ENCODE assay signal across 18 cellular contexts in the genomic region with DNA sequence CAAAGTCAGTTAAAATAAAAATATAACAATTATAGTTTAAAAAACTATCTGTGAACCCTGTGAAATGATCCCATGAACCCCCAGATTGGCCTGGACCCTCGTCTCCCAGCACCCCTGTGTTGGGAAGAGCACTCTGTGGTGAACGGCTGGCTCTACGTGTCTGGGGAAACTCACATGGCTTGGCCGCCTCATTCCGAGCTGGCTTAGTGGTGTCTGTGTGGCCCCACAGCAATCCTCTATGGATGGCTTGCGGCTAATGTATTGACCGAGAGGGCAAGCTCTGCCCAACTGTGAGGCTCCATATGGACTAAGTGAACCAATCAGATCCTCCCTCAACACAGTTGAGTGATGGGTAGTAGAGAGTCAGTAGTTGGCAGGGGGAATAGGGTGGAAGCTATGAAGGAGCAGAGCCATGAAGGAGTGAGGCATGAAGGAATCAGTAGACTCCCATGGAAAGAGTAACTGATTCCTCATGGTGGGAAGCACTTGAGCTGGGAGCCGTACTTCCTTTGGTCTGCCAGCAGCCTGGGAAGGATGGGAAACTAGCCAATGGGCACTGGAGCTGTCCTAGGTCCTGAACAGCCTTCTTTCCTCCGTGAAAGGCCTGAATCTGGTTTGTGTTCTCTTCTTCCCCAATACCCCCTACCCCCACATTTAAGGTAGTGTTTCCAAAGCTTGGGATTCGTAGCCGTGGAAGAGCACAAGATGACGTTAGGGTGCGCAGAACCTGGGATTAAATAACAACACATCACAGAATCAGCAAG. TPM values are rescaled to one million over a fixed set of nuclear protein-coding genes. Genes with fewer than 3 reads are reported as not detected.
DNase-seq lines count a peak whose midpoint lies in the region; ATAC-seq, FAIRE-seq and TF ChIP-seq lines count a peak whose summit lies in the region.
"Had no signal": no experiment of that assay in that cellular context is flagged by ENCODE, and none has a peak within 500 bp of the region (broad histone marks: within the 10 kb centered on the region; RNA-seq: fewer than 3 reads in every experiment).

No MANE protein-coding gene starts in this region.

- TF ChIP-seq EP300 in A549 (IDR thresholded peaks at IDR 0.05) (no peak), sigmoid colon (IDR thresholded peaks at IDR 0.05) (no peak)

- H4K20me1 ChIP-seq in PC-3 (ENCODE audit: low read length), result no peaks in the 10 kb centered on the region
- H4K20me1 ChIP-seq: BLaER1 treated with 17β-estradiol and CSF1 and Interleukin-3, amounts not matched to agents 10 nM and 100 nM had no signal

- POLR2A ChIA-PET in A549 (lab: Yijun Ruan, JAX), result interaction anchor here (0.5 kb wide), 1 partner anchor 9 kb away, joined by 3 read pairs; no protein-coding TSS in a partner anchor
- POLR2A ChIA-PET in PC-3 (lab: Charles Lee; ENCODE audit: unreplicated experiment), result no interaction called here

- CTCF ChIA-PET in A549 (lab: Yijun Ruan, JAX), result no interaction called here
- CTCF ChIA-PET in PC-3 (lab: Charles Lee), result no interaction called here

- H3K9me3 ChIP-seq in A549, result no peaks in the 10 kb centered on the region
- no peaks in the 10 kb centered on the region for H3K9me3 ChIP-seq in PC-3 (ENCODE audit: low read length)
- no peaks in the 10 kb centered on the region for H3K9me3 ChIP-seq in sigmoid colon
- H3K9me3 ChIP-seq: neutrophil, SJSA1 had no signal

- 38% methylated on average over 13 of the region's 13 CpGs for WGBS in A549 (ENCODE audit: missing lambda C conversion rate)
- WGBS in sigmoid colon, 2 donors, result 87 to 89% methylated on average over 13 of the region's 13 CpGs

- ATAC-seq in A549 (no peak), PC-3 (no peak), left colon (no peak)
- ATAC-seq: activated CD4-positive, CD25-positive, alpha-beta regulatory T cell treated with anti-CD3 and anti-CD28 coated beads, Interleukin-2, amount 50 U/mL, for 24 hours had no signal

- H2AFZ ChIP-seq in PC-3 (ENCODE audit: low read length), result no peak overlapping the region

- TF ChIP-seq POLR2A in A549 (IDR thresholded peaks at IDR 0.05; ENCODE audit: low read length), result no peak
- no peak for TF ChIP-seq POLR2A in sigmoid colon (IDR thresholded peaks at IDR 0.05)

- H3K36me3 ChIP-seq in PC-3 (ENCODE audit: low read depth, low read length), result no peaks in the 10 kb centered on the region
- H3K36me3 ChIP-seq in sigmoid colon, result no peaks in the 10 kb centered on the region
- H3K36me3 ChIP-seq: BLaER1 treated with 17β-estradiol and CSF1 and Interleukin-3, amounts not matched to agents 10 nM and 100 nM; neutrophil; SJSA1 had no signal

- no peak for TF ChIP-seq RAD21 in A549 (conservative IDR thresholded peaks at IDR 0.05 in 1 of 2, IDR thresholded peaks at IDR 0.05 in 1 of 2)

- TF ChIP-seq CTCF in A549 (IDR thresholded peaks at IDR 0.05), result no peak
- no peak for TF ChIP-seq CTCF in PC-3 (conservative IDR thresholded peaks at IDR 0.05; ENCODE audit: low read depth, low read length)
- TF ChIP-seq CTCF in sigmoid colon (IDR thresholded peaks at IDR 0.05), result no peak

- H3K27ac ChIP-seq in A549, result no peak overlapping the region
- no peak overlapping the region for H3K27ac ChIP-seq in PC-3 (ENCODE audit: low read length)
- no peak overlapping the region for H3K27ac ChIP-seq in sigmoid colon
- H3K27ac ChIP-seq: BLaER1 treated with 17β-estradiol and CSF1 and Interleukin-3, amounts not matched to agents 10 nM and 100 nM; neutrophil; SJSA1; skin epidermis had no signal

- H3K4me1 ChIP-seq in A549, result no peaks in the 10 kb centered on the region
- H3K4me1 ChIP-seq in PC-3 (ENCODE audit: insufficient read depth, low read length), result no peaks in the 10 kb centered on the region
- H3K4me1 ChIP-seq in sigmoid colon, result peaks cover 0 to 9% (median 6%) of the 10 kb centered on the region in 4 donors
- H3K4me1 ChIP-seq: SJSA1 had no signal

- H3K27me3 ChIP-seq in PC-3 (ENCODE audit: low read length), result peaks cover 68% of the 10 kb centered on the region
- H3K27me3 ChIP-seq in sigmoid colon, result no peaks in the 10 kb centered on the region
- H3K27me3 ChIP-seq: BLaER1 treated with 17β-estradiol and CSF1 and Interleukin-3, amounts not matched to agents 10 nM and 100 nM had no signal

- H3K4me2 ChIP-seq in A549, result no peak overlapping the region
- H3K4me2 ChIP-seq in PC-3 (ENCODE audit: low read length), result no peak overlapping the region
- H3K4me2 ChIP-seq: BLaER1 treated with 17β-estradiol and CSF1 and Interleukin-3, amounts not matched to agents 10 nM and 100 nM had no signal

- H3K79me2 ChIP-seq in PC-3 (ENCODE audit: low read length), result no peaks in the 10 kb centered on the region

- intact Hi-C loops in PC-3 (cut with micrococcal nuclease), result no loop called here
- intact Hi-C loops in sigmoid colon (cut with DNase I), result no loop called here
- intact Hi-C loops in left colon (cut with DNase I, micrococcal nuclease), result no loop called here

- no peaks in the 10 kb centered on the region for H3K9me2 ChIP-seq in PC-3 (replicated peaks; ENCODE audit: low read length)

- FAIRE-seq in A549 (lab: Jason Lieb, UNC), result no peak

- no peak overlapping the region for H3K9ac ChIP-seq in PC-3 (ENCODE audit: low read length)
- H3K9ac ChIP-seq: BLaER1 treated with 17β-estradiol and CSF1 and Interleukin-3, amounts not matched to agents 10 nM and 100 nM had no signal

- no peaks in the 10 kb centered on the region for H3F3A ChIP-seq in PC-3 (ENCODE audit: low read length, unreplicated experiment)

- no TSS peak for BruUV-seq in PC-3 (replicated peaks; lab: Mats Ljungman, UMichigan)

- DNase-seq in A549 (ENCODE audit: low read depth in 1 of 2, low spot score in 1 of 2) (peak in 1 of 2 experiments; percentile 16), ELF-1 (ENCODE audit: low read depth, low spot score) (peak; percentile 54), PC-3 (peak; percentile 55), glomerular visceral epithelial cell (ENCODE audit: extremely low spot score) (peak; percentile 10), DMS53 (lab: John Stamatoyannopoulos, UW) (no peak), sigmoid colon (no peak), left colon (no peak), SK-N-DZ (ENCODE audit: low spot score) (no peak)
- DNase-seq: activated T-cell treated with anti-CD3 and anti-CD28 coated beads, Interleukin-2, amount 50 U/mL, for 24 hours; effector memory CD4-positive, alpha-beta T cell; Kasumi-1; NCI-H1930; NCI-H748 treated with DMSO at 0.1 percent for 48 hours had no signal

- H3K4me3 ChIP-seq in A549 (no peak overlapping the region), PC-3 (ENCODE audit: low read length) (no peak overlapping the region), sigmoid colon (no peak overlapping the region)
- H3K4me3 ChIP-seq: BLaER1 treated with 17β-estradiol and CSF1 and Interleukin-3, amounts not matched to agents 10 nM and 100 nM; SJSA1; skin epidermis had no signal

TF ChIP-seq in A549, 52 proteins besides CTCF, POLR2A, EP300 and RAD21 (continues in another document):
- no peak for TF ChIP-seq HOXB13 (CRISPR knock-in tag; IDR thresholded peaks at IDR 0.05; ENCODE audit: low read depth)
- no peak for TF ChIP-seq MAZ (IDR thresholded peaks at IDR 0.05; ENCODE audit: borderline replicate concordance, low read depth, low read length)
- TF ChIP-seq, protein P1, sequence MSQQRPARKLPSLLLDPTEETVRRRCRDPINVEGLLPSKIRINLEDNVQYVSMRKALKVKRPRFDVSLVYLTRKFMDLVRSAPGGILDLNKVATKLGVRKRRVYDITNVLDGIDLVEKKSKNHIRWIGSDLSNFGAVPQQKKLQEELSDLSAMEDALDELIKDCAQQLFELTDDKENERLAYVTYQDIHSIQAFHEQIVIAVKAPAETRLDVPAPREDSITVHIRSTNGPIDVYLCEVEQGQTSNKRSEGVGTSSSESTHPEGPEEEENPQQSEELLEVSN (IDR thresholded peaks at IDR 0.05; ENCODE audit: borderline replicate concordance, low read depth), result no peak
- TF ChIP-seq, protein P2, sequence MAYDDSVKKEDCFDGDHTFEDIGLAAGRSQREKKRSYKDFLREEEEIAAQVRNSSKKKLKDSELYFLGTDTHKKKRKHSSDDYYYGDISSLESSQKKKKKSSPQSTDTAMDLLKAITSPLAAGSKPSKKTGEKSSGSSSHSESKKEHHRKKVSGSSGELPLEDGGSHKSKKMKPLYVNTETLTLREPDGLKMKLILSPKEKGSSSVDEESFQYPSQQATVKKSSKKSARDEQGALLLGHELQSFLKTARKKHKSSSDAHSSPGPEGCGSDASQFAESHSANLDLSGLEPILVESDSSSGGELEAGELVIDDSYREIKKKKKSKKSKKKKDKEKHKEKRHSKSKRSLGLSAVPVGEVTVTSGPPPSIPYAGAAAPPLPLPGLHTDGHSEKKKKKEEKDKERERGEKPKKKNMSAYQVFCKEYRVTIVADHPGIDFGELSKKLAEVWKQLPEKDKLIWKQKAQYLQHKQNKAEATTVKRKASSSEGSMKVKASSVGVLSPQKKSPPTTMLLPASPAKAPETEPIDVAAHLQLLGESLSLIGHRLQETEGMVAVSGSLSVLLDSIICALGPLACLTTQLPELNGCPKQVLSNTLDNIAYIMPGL (CRISPR knock-in tag; IDR thresholded peaks at IDR 0.05; ENCODE audit: borderline replicate concordance), result no peak

RNA-seq across cellular contexts. Expression of a gene that starts 21.6 kb away (rescaled TPM):
- not detected in 2 replicates for polyA plus RNA-seq in A549 (2011; rRNA removed)
- polyA plus RNA-seq in A549 (2012; cell fraction: cytosol; rRNA removed), result not detected in 2 replicates
- not detected in 2 replicates for polyA plus RNA-seq in A549 (2012; cell fraction: nucleus; rRNA removed)
- polyA plus RNA-seq in A549 (2017; fragmentation: RNase III; extraction: RNeasy Plus Mini Kit Qiagen cat#74134 plus additional on column Dnase treatment), result not detected in 3 replicates
- polyA minus RNA-seq in A549 (2011; rRNA and poly(A)+ RNA removed), result not detected in 2 replicates
- not detected in 2 replicates for total RNA-seq in PC-3 (2014; rRNA removed)
- total RNA-seq in sigmoid colon, result 1 to 10 TPM in 1 of 4 donors, under 1 TPM in 3; 0.27 to 1.8 (median 0.50) TPM
- 1 to 10 TPM in 1 of 3 donors, under 1 TPM in 1, not detected in 1; under 0.01 to 4.4 TPM for polyA plus RNA-seq in sigmoid colon
- total RNA-seq in left colon, result under 1 TPM; 0.15 to 0.61 TPM
- not detected in 2 replicates for polyA plus RNA-seq in SK-N-DZ (2014; cell fraction: cytosol; rRNA removed)
- not detected in 2 replicates for polyA plus RNA-seq in SK-N-DZ (2014; cell fraction: nucleus; rRNA removed)
- total RNA-seq: SJSA1 had no signal

Comparison
In these comparisons a context has a peak if more than half of its experiments do, and no peak if none do; other contexts are left out.
1. DNase-seq: peak in ELF-1 (single experiment), PC-3 (single experiment) and glomerular visceral epithelial cell (single experiment); none in DMS53 (single experiment), sigmoid colon (single experiment), left colon (0 of 2) and SK-N-DZ (single experiment).